In the genomic region with DNA sequence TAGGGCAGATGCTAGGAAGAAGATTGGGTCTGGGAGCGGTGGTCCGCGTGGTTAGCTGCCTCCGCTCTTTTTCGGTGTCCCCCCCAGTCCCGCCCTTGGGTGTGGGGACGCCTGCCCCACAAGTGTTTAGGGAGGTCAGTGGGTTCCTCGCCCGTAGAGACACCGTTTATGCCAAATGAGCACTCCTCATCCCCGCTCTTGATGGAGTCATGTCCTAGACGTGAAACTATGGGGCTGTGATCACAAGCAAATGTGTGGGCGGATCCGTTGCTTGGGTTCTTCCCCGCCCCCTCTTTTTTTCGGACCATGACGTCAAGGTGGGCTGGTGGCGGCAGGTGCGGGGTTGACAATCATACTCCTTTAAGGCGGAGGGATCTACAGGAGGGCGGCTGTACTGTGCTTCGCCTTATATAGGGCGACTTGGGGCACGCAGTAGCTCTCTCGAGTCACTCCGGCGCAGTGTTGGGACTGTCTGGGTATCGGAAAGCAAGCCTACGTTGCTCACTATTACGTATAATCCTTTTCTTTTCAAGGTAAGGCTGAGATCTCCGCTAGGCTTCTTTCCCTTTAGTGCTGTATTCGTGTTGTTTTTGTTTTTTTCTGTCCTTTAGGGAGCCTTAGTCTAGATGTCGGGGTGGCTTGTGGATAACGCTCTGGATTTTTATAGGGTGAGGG, we compare ENCODE assay signal across 8 cellular contexts. TPM values are rescaled to one million over a fixed set of nuclear protein-coding genes. Genes with fewer than 3 reads are reported as not detected.
DNase-seq lines count a peak whose midpoint lies in the region; ATAC-seq and TF ChIP-seq lines count a peak whose summit lies in the region.

Gene HSP90AB1 (plus strand): TSS at position 439 of the 675 bp plus-strand sequence. CDS start 1,529 bp downstream, outside the sequence.

- WGBS in H9 (ENCODE audit: extremely low coverage, insufficient read length, low lambda C conversion rate): no CpG with 5 or more reads among the region's 34 CpGs

- peak within 1 kb of the TSS; percentile 98 for H3K9ac ChIP-seq in H9 (ENCODE audit: extremely low read depth, insufficient read length, low read length)
- H3K9ac ChIP-seq in neural cell (ENCODE audit: low read length): peak within 1 kb of the TSS; percentile 93

- peak; percentile 100 for TF ChIP-seq POLR2A in Raji (IDR thresholded peaks at IDR 0.05; ENCODE audit: insufficient read depth, low read depth, low read length)

- H3F3A ChIP-seq in neural cell (ENCODE audit: insufficient read depth, low read length, poor library complexity, severe bottlenecking): no peaks in the 10 kb centered on the region

- no peak within 1 kb of the TSS; the same call in 1 of the 2 replicates for H3K4ac ChIP-seq in H9 (ENCODE audit: low read depth, low read length)

- peak within 1 kb of the TSS; percentile 86 for H3K18ac ChIP-seq in H9 (ENCODE audit: insufficient read length, low read depth, low read length)

- peaks cover 35 to 41% of the 10 kb centered on the region in 2 experiments for H3K4me1 Mint-ChIP-seq in H9
- H3K4me1 Mint-ChIP-seq in stimulated activated naive CD8-positive, alpha-beta T cell treated with anti-CD3 and anti-CD28 coated beads, Interleukin-15, amount 100 ng/mL, for 72 hours: peaks cover 62% of the 10 kb centered on the region

- H3K23me2 ChIP-seq in H9 (ENCODE audit: insufficient read length, low read depth, low read length, poor library complexity, severe bottlenecking): peaks cover 10% of the 10 kb centered on the region

- H3K79me1 ChIP-seq in H9 (ENCODE audit: insufficient read depth, low read depth, low read length, poor library complexity, severe bottlenecking): no peaks in the 10 kb centered on the region

- no peak within 1 kb of the TSS for H3T11ph ChIP-seq in H9 (ENCODE audit: low read length)

- no peak within 1 kb of the TSS for H4K8ac ChIP-seq in H9 (replicated peaks; ENCODE audit: insufficient read length, low read depth, low read length)

- TF ChIP-seq CTCF in H9 (conservative IDR thresholded peaks at IDR 0.05) (no peak), neural cell (IDR thresholded peaks at IDR 0.05; ENCODE audit: poor library complexity, severe bottlenecking) (no peak)

- no peak within 1 kb of the TSS for H4K5ac ChIP-seq in H9 (ENCODE audit: insufficient read length, low read depth, low read length)

- H3K27ac ChIP-seq in H9 (ENCODE audit: insufficient read length, low read depth, low read length) (no peak within 1 kb of the TSS), neural cell (ENCODE audit: low read length) (peak within 1 kb of the TSS; percentile 94)

- peak within 1 kb of the TSS; percentile 97 to 100 (median 98) for H3K27ac Mint-ChIP-seq in H9
- peak within 1 kb of the TSS; percentile 100 for H3K27ac Mint-ChIP-seq in stimulated activated naive CD8-positive, alpha-beta T cell treated with anti-CD3 and anti-CD28 coated beads, Interleukin-15, amount 100 ng/mL, for 72 hours

- no peaks in the 10 kb centered on the region for H4K20me1 ChIP-seq in H9 (ENCODE audit: control insufficient read depth, insufficient read depth, insufficient read length)
- H4K20me1 ChIP-seq in neural cell (ENCODE audit: insufficient read depth): peaks cover 5% of the 10 kb centered on the region

- no peak within 1 kb of the TSS for H2BK12ac ChIP-seq in H9 (ENCODE audit: insufficient read length, low read depth, low read length)

- no peak within 1 kb of the TSS for H2BK120ac ChIP-seq in H9 (ENCODE audit: low read depth, low read length, poor library complexity, severe bottlenecking)

- H2BK5ac ChIP-seq in H9 (ENCODE audit: insufficient read length, low read length): no peak within 1 kb of the TSS

- peaks cover 14% of the 10 kb centered on the region for H3K36me3 ChIP-seq in neural cell (ENCODE audit: insufficient read depth, low read length)

- TF ChIP-seq RAD21 in neural cell (conservative IDR thresholded peaks at IDR 0.05): no peak

- no peaks in the 10 kb centered on the region for H3K9me2 ChIP-seq in neural cell (ENCODE audit: insufficient read depth, low read length)

- no peak within 1 kb of the TSS for H3K56ac ChIP-seq in H9 (ENCODE audit: insufficient read length, low read depth, low read length)

- no peak for TF ChIP-seq EP300 in neural cell (conservative IDR thresholded peaks at IDR 0.05; ENCODE audit: poor library complexity, severe bottlenecking)

- no peak within 1 kb of the TSS for H2BK15ac ChIP-seq in H9 (ENCODE audit: low read depth, low read length)

- H3K79me2 ChIP-seq in H9 (ENCODE audit: insufficient read depth, low read length): peaks cover 27% of the 10 kb centered on the region
- H3K79me2 ChIP-seq in neural cell (replicated peaks; ENCODE audit: insufficient read depth, low read length): peaks cover 43% of the 10 kb centered on the region

- peak; percentile 99 for DNase-seq in G401 (ENCODE audit: low spot score)
- DNase-seq in H9: peak; percentile 97
- DNase-seq in M059J (ENCODE audit: low read depth): peak; percentile 99
- peak; percentile 98 for DNase-seq in activated effector memory CD4-positive, alpha-beta T cell treated with anti-CD3 and anti-CD28 coated beads, Interleukin-2, amount 50 U/mL, for 16 hours
- DNase-seq in fibroblast of the conjunctiva (ENCODE audit: low read depth): peak; percentile 97
- peak; percentile 96 to 99 for DNase-seq in stimulated activated naive CD8-positive, alpha-beta T cell treated with anti-CD3 and anti-CD28 coated beads, Interleukin-15, amount 100 ng/mL, for 72 hours

- peak within 1 kb of the TSS; percentile 76 for H3K4me2 ChIP-seq in H9 (ENCODE audit: insufficient read depth, insufficient read length, low read length)
- peak within 1 kb of the TSS; percentile 81 for H3K4me2 ChIP-seq in neural cell (ENCODE audit: low read length)

- H2AFZ ChIP-seq in H9 (ENCODE audit: low read length) (no peak within 1 kb of the TSS), neural cell (ENCODE audit: low read depth, low read length) (peak within 1 kb of the TSS; percentile 96)

- H3K27me3 Mint-ChIP-seq in H9 (ENCODE audit: low read depth): peaks cover 12% of the 10 kb centered on the region
- no peaks in the 10 kb centered on the region for H3K27me3 Mint-ChIP-seq in stimulated activated naive CD8-positive, alpha-beta T cell treated with anti-CD3 and anti-CD28 coated beads, Interleukin-15, amount 100 ng/mL, for 72 hours

- H3K4me3 ChIP-seq in neural cell (ENCODE audit: low read length): peak within 1 kb of the TSS; percentile 99

- in situ Hi-C loops in G401 (cut with HindIII; ENCODE audit: low sequenced_read_pairs): no loop called here

- peak within 1 kb of the TSS; percentile 86 for H3K14ac ChIP-seq in H9 (ENCODE audit: insufficient read depth, low read length)

- peak within 1 kb of the TSS; percentile 99 to 100 for H3K4me3 Mint-ChIP-seq in H9
- H3K4me3 Mint-ChIP-seq in stimulated activated naive CD8-positive, alpha-beta T cell treated with anti-CD3 and anti-CD28 coated beads, Interleukin-15, amount 100 ng/mL, for 72 hours: peak within 1 kb of the TSS; percentile 99

- H2AK5ac ChIP-seq in H9 (ENCODE audit: insufficient read length, low read length): no peak within 1 kb of the TSS

- no peak within 1 kb of the TSS for H3K23ac ChIP-seq in H9 (ENCODE audit: insufficient read length, low read depth, low read length)

- H3K36me3 Mint-ChIP-seq in H9 (ENCODE audit: insufficient read depth in 1 of 3, low read depth in 3 of 3): peaks cover 44 to 50% (median 48%) of the 10 kb centered on the region in 3 experiments

- H3K27me3 ChIP-seq in H9 (ENCODE audit: insufficient read depth, low read length) (no peaks in the 10 kb centered on the region), neural cell (ENCODE audit: insufficient read depth, low read depth, low read length) (no peaks in the 10 kb centered on the region)

- H4K91ac ChIP-seq in H9 (ENCODE audit: insufficient read length, low read depth, low read length): no peak within 1 kb of the TSS

- peaks cover 12% of the 10 kb centered on the region; the same call in 1 of the 2 replicates for H3K4me1 ChIP-seq in H9 (ENCODE audit: insufficient read depth, low read length)

- ATAC-seq in stimulated activated naive CD8-positive, alpha-beta T cell treated with anti-CD3 and anti-CD28 coated beads, Interleukin-15, amount 100 ng/mL, for 72 hours: peak; percentile 87

- H3K9me3 ChIP-seq in H9 (ENCODE audit: control insufficient read depth, low read depth, low read length) (no peaks in the 10 kb centered on the region), neural cell (ENCODE audit: low read length) (no peaks in the 10 kb centered on the region)

- peaks cover 3 to 4% of the 10 kb centered on the region in 2 experiments; a peak in 3 of 5 replicates for H3K9me3 Mint-ChIP-seq in H9
- H3K9me3 Mint-ChIP-seq in stimulated activated naive CD8-positive, alpha-beta T cell treated with anti-CD3 and anti-CD28 coated beads, Interleukin-15, amount 100 ng/mL, for 72 hours: no peaks in the 10 kb centered on the region

- no peak within 1 kb of the TSS for H2BK20ac ChIP-seq in H9 (ENCODE audit: low read depth, low read length, poor library complexity, severe bottlenecking)

TF ChIP-seq in neural cell, 6 proteins besides CTCF, POLR2A, EP300 and RAD21 (continues in another document):
- peak; percentile 100 for TF ChIP-seq POLR2AphosphoS5 (IDR thresholded peaks at IDR 0.05)
- peak; percentile 95 for TF ChIP-seq TAF1 (IDR thresholded peaks at IDR 0.05; ENCODE audit: low read depth)
- TF ChIP-seq SMC3 (conservative IDR thresholded peaks at IDR 0.05; ENCODE audit: poor library complexity): no peak

RNA-seq across cellular contexts. Expression of gene HSP90AB1, which starts in this region (rescaled TPM):
- total RNA-seq in G401 (2014; rRNA removed; shearing (Covaris generic)): 1,050 and 1,370 TPM in 2 replicates
- total RNA-seq in H9 (2021): 1,986 and 2,056 TPM in 2 replicates
- total RNA-seq in M059J (2014; rRNA removed; shearing (Covaris generic)): 1,284 and 1,407 TPM in 2 replicates
- polyA plus RNA-seq in neural cell: 485 and 522 TPM in 2 replicates
- polyA minus RNA-seq in neural cell: 358 and 429 TPM in 2 replicates
